In genomic region chr6:150632785-150633465, GRCh38 we compare ENCODE assay signal across 8 cellular contexts. TPM values are rescaled to one million over a fixed set of nuclear protein-coding genes. Genes with fewer than 3 reads are reported as not detected.
DNase-seq lines count a peak whose midpoint lies in the region; ATAC-seq and TF ChIP-seq lines count a peak whose summit lies in the region.

No MANE protein-coding gene starts in this region.

- H3K27me3 ChIP-seq in stomach, result no peaks in the 10 kb centered on the region

- no peak for TF ChIP-seq POLR2A in stomach (IDR thresholded peaks at IDR 0.05)

- peak overlapping the region; percentile 84 for H3K27ac Mint-ChIP-seq in activated T-cell treated with anti-CD3 and anti-CD28 coated beads, Interleukin-2, amount 50 U/mL, for 24 hours
- H3K27ac Mint-ChIP-seq in activated CD8-positive, alpha-beta T cell treated with anti-CD3 and anti-CD28 coated beads, Interleukin-2, amount 10 ng/mL, durations not matched to agents 7 days and 5 days, result peak overlapping the region; percentile 9

- H3K4me3 ChIP-seq in stomach, result peak overlapping the region in 2 of 4 donors; percentile 7 to 32

- no peaks in the 10 kb centered on the region for H3K9me3 ChIP-seq in stomach

- peak; percentile 36 for DNase-seq in activated T-cell treated with anti-CD3 and anti-CD28 coated beads, Interleukin-2, amount 50 U/mL, for 24 hours
- DNase-seq in activated T-cell treated with anti-CD3 and anti-CD28 coated beads, Interleukin-2, amount 50 U/mL, for 1 hour, result no peak
- DNase-seq in activated CD8-positive, alpha-beta T cell treated with anti-CD3 and anti-CD28 coated beads, Interleukin-2, amount 10 ng/mL, durations not matched to agents 7 days and 5 days, result no peak
- DNase-seq in stomach (no peak), HPDE6-E6E7 (ENCODE audit: extremely low spot score) (no peak), superior temporal gyrus (ENCODE audit: extremely low spot score) (no peak)

- TF ChIP-seq CTCF in stomach (IDR thresholded peaks at IDR 0.05), result no peak

- H3K4me1 Mint-ChIP-seq in activated T-cell treated with anti-CD3 and anti-CD28 coated beads, Interleukin-2, amount 50 U/mL, for 24 hours (ENCODE audit: low read depth), result peaks cover 58% of the 10 kb centered on the region
- H3K4me1 Mint-ChIP-seq in activated CD8-positive, alpha-beta T cell treated with anti-CD3 and anti-CD28 coated beads, Interleukin-2, amount 10 ng/mL, durations not matched to agents 7 days and 5 days (ENCODE audit: low read depth), result peaks cover 22% of the 10 kb centered on the region

- 58 to 70% (median 62%) methylated on average over 13 of the region's 13 CpGs for WGBS in stomach, 5 donors

- intact Hi-C loops in stomach (cut with DNase I; ENCODE audit: low total_unique reads), result no loop called here

- H3K27me3 Mint-ChIP-seq in activated T-cell treated with anti-CD3 and anti-CD28 coated beads, Interleukin-2, amount 50 U/mL, for 24 hours, result peaks cover 18% of the 10 kb centered on the region
- H3K27me3 Mint-ChIP-seq in activated CD8-positive, alpha-beta T cell treated with anti-CD3 and anti-CD28 coated beads, Interleukin-2, amount 10 ng/mL, durations not matched to agents 7 days and 5 days (ENCODE audit: low read depth), result peaks cover 9% of the 10 kb centered on the region

- H3K36me3 Mint-ChIP-seq in activated T-cell treated with anti-CD3 and anti-CD28 coated beads, Interleukin-2, amount 50 U/mL, for 24 hours (ENCODE audit: low read depth), result no peaks in the 10 kb centered on the region
- H3K36me3 Mint-ChIP-seq in activated CD8-positive, alpha-beta T cell treated with anti-CD3 and anti-CD28 coated beads, Interleukin-2, amount 10 ng/mL, durations not matched to agents 7 days and 5 days (ENCODE audit: low read depth), result no peaks in the 10 kb centered on the region

- TF ChIP-seq EP300 in stomach (IDR thresholded peaks at IDR 0.05), result no peak

- H3K27ac ChIP-seq in stomach, result peak overlapping the region in 4 of 5 donors; percentile 8 to 68 (median 42)

- H3K4me3 Mint-ChIP-seq in activated T-cell treated with anti-CD3 and anti-CD28 coated beads, Interleukin-2, amount 50 U/mL, for 24 hours, result peak overlapping the region; percentile 61
- H3K4me3 Mint-ChIP-seq in activated CD8-positive, alpha-beta T cell treated with anti-CD3 and anti-CD28 coated beads, Interleukin-2, amount 10 ng/mL, durations not matched to agents 7 days and 5 days, result peak overlapping the region; percentile 13

- peaks cover 15 to 48% (median 39%) of the 10 kb centered on the region in 4 donors for H3K4me1 ChIP-seq in stomach

- no peaks in the 10 kb centered on the region for H3K36me3 ChIP-seq in stomach

- ATAC-seq in HG02870 (IDR thresholded peaks at IDR 0.05; ENCODE audit: unreplicated experiment) (peak; percentile 38), HG03196 (IDR thresholded peaks at IDR 0.05; ENCODE audit: unreplicated experiment) (no peak)
- ATAC-seq in activated CD8-positive, alpha-beta T cell treated with anti-CD3 and anti-CD28 coated beads, Interleukin-2, amount 10 ng/mL, durations not matched to agents 7 days and 5 days, result no peak

- CTCF ChIA-PET in activated CD8-positive, alpha-beta T cell treated with anti-CD3 and anti-CD28 coated beads, Interleukin-2, amount 10 ng/mL, durations not matched to agents 7 days and 5 days (lab: Charles Lee), result interaction anchor here (0.6 to 2.0 kb wide), 2 partner anchors 33 to 215 kb away, joined by 3 to 7 read pairs; partner anchors contain the start of gene PLEKHG1

- POLR2A ChIA-PET in activated CD8-positive, alpha-beta T cell treated with anti-CD3 and anti-CD28 coated beads, Interleukin-2, amount 10 ng/mL, durations not matched to agents 7 days and 5 days (lab: Charles Lee), result no interaction called here

- H3K9me3 Mint-ChIP-seq in activated T-cell treated with anti-CD3 and anti-CD28 coated beads, Interleukin-2, amount 50 U/mL, for 24 hours, result no peaks in the 10 kb centered on the region
- no peaks in the 10 kb centered on the region for H3K9me3 Mint-ChIP-seq in activated CD8-positive, alpha-beta T cell treated with anti-CD3 and anti-CD28 coated beads, Interleukin-2, amount 10 ng/mL, durations not matched to agents 7 days and 5 days (ENCODE audit: insufficient read depth)

RNA-seq across cellular contexts. Expression of gene PLEKHG1, which starts 33.2 kb away (rescaled TPM):
- total RNA-seq in activated CD8-positive, alpha-beta T cell treated with anti-CD3 and anti-CD28 coated beads, Interleukin-2, amount 10 ng/mL, durations not matched to agents 7 days and 5 days, result 1 to 10 TPM in 1 of 2 experiments, under 1 TPM in 1; 0.76 to 1.8 TPM
- 10 to 100 TPM in 4 of 5 donors, 1 to 10 TPM in 1; 9.3 to 92.9 (median 13.0) TPM for total RNA-seq in stomach
- polyA plus RNA-seq in stomach, result 1 to 10 TPM; 1.9 to 2.6 (median 2.2) TPM
